12 cellular contexts compared by ENCODE assay signal in genomic region chr9:104232781-104233341, GRCh38.
A peak's percentile ranks its signal among the peaks of the same experiment; 100 is the strongest.
DNase-seq lines count a peak whose midpoint lies in the region; ATAC-seq and TF ChIP-seq lines count a peak whose summit lies in the region.
"Had no signal": no experiment of that assay in that cellular context is flagged by ENCODE, and none has a peak within 500 bp of the region (broad histone marks: within the 10 kb centered on the region; RNA-seq: fewer than 3 reads in every experiment).

No MANE protein-coding gene starts in this region.

- H3K4me1 Mint-ChIP-seq in endodermal cell, result no peaks in the 10 kb centered on the region

- no peaks in the 10 kb centered on the region for H3K9me3 ChIP-seq in SJCRH30 (replicated peaks)
- peaks cover 11% of the 10 kb centered on the region for H3K9me3 ChIP-seq in endodermal cell (ENCODE audit: control insufficient read depth, low read length)
- H3K9me3 ChIP-seq in osteoblast (ENCODE audit: low read depth, low read length), result peaks cover 2% of the 10 kb centered on the region
- H3K9me3 ChIP-seq in ovary, result no peaks in the 10 kb centered on the region

- TF ChIP-seq CTCF in endodermal cell (conservative IDR thresholded peaks at IDR 0.05) (no peak), osteoblast (IDR thresholded peaks at IDR 0.05; ENCODE audit: extremely low read depth, low read depth, low read length) (no peak), ovary (IDR thresholded peaks at IDR 0.05) (no peak)

- TF ChIP-seq EP300 in ovary (IDR thresholded peaks at IDR 0.05), result no peak

- no peaks in the 10 kb centered on the region for H3K36me3 ChIP-seq in SJCRH30
- no peaks in the 10 kb centered on the region for H3K36me3 ChIP-seq in endodermal cell (ENCODE audit: control insufficient read depth, insufficient read depth, low read length)
- no peaks in the 10 kb centered on the region for H3K36me3 ChIP-seq in osteoblast (ENCODE audit: insufficient read depth, low read length)
- no peaks in the 10 kb centered on the region for H3K36me3 ChIP-seq in ovary
- H3K36me3 ChIP-seq: WERI-Rb-1 had no signal

- H3K36me3 Mint-ChIP-seq in endodermal cell (ENCODE audit: low read depth), result no peaks in the 10 kb centered on the region

- no peaks in the 10 kb centered on the region for H4K20me1 ChIP-seq in osteoblast (ENCODE audit: insufficient read depth, low read length)
- H4K20me1 ChIP-seq: BLaER1 treated with 17β-estradiol and CSF1 and Interleukin-3, amounts not matched to agents 10 nM and 100 nM had no signal

- no peaks in the 10 kb centered on the region for H3K27me3 Mint-ChIP-seq in endodermal cell (ENCODE audit: insufficient read depth)

- H3K4me3 ChIP-seq in SJCRH30 (no peak overlapping the region), endodermal cell (ENCODE audit: low read length) (peak overlapping the region; percentile 12), osteoblast (ENCODE audit: insufficient read depth, low read length) (no peak overlapping the region), ovary (no peak overlapping the region)
- H3K4me3 ChIP-seq: BLaER1 treated with 17β-estradiol and CSF1 and Interleukin-3, amounts not matched to agents 10 nM and 100 nM had no signal

- ATAC-seq in HG03571 (IDR thresholded peaks at IDR 0.05; ENCODE audit: unreplicated experiment) (no peak), sciatic nerve (no peak), GM19351 (IDR thresholded peaks at IDR 0.05; ENCODE audit: unreplicated experiment) (no peak)

- H3K79me2 ChIP-seq in osteoblast (ENCODE audit: insufficient read depth, low read length), result no peaks in the 10 kb centered on the region

- no peaks in the 10 kb centered on the region for H3K27me3 ChIP-seq in SJCRH30
- no peaks in the 10 kb centered on the region for H3K27me3 ChIP-seq in endodermal cell (ENCODE audit: control insufficient read depth, insufficient read depth, low read length, poor library complexity, severe bottlenecking)
- H3K27me3 ChIP-seq in osteoblast (ENCODE audit: insufficient read depth, low read length), result no peaks in the 10 kb centered on the region
- no peaks in the 10 kb centered on the region for H3K27me3 ChIP-seq in ovary
- H3K27me3 ChIP-seq: BLaER1 treated with 17β-estradiol and CSF1 and Interleukin-3, amounts not matched to agents 10 nM and 100 nM had no signal

- no peak for TF ChIP-seq POLR2A in ovary (IDR thresholded peaks at IDR 0.05)

- intact Hi-C loops in sciatic nerve (cut with DNase I), result no loop called here
- intact Hi-C loops in ovary (cut with DNase I), result no loop called here

- H3K27ac ChIP-seq in SJCRH30 (peak overlapping the region; percentile 18), endodermal cell (ENCODE audit: low read depth, low read length) (no peak overlapping the region), osteoblast (ENCODE audit: low read depth, low read length) (peak overlapping the region; percentile 59), ovary (no peak overlapping the region)
- H3K27ac ChIP-seq: WERI-Rb-1 had no signal

- H3K4me1 ChIP-seq in SJCRH30 (peaks cover 14% of the 10 kb centered on the region), endodermal cell (ENCODE audit: control insufficient read depth, insufficient read depth, low read length) (no peaks in the 10 kb centered on the region), osteoblast (ENCODE audit: insufficient read depth, low read length) (peaks cover 6% of the 10 kb centered on the region), ovary (ENCODE audit: insufficient read depth) (no peaks in the 10 kb centered on the region)

- DNase-seq in EL (peak; percentile 51), SJCRH30 (peak; percentile 29 to 67), endodermal cell (no peak), osteoblast (ENCODE audit: insufficient read length, low spot score, missing footprints) (peak; percentile 71), sciatic nerve (ENCODE audit: low spot score) (no peak), ovary (no peak)
- DNase-seq: activated CD8-positive, alpha-beta memory T cell treated with anti-CD3 and anti-CD28 coated beads, Interleukin-2, amount 50 U/mL, for 4 hours; NCI-H2081 treated with DMSO at 0.1 percent for 48 hours; WERI-Rb-1 had no signal

- H3K9me3 Mint-ChIP-seq in endodermal cell, result peaks cover 13% of the 10 kb centered on the region

- H3K4me2 ChIP-seq in osteoblast (ENCODE audit: insufficient read depth, low read length), result no peak overlapping the region

- H3K9ac ChIP-seq in endodermal cell (ENCODE audit: extremely low read depth, low read length, poor library complexity, severe bottlenecking), result no peak overlapping the region

- H2AFZ ChIP-seq in osteoblast (ENCODE audit: low read length), result peak overlapping the region; percentile 6

- no peak overlapping the region for H3K4me3 Mint-ChIP-seq in endodermal cell

- no peak overlapping the region for H3K27ac Mint-ChIP-seq in endodermal cell

Comparison
In these comparisons a context has a peak if more than half of its experiments do, and no peak if none do; other contexts are left out.
1. DNase-seq: peak in EL (single experiment), SJCRH30 (2 of 2) and osteoblast (single experiment); none in endodermal cell (single experiment), sciatic nerve (single experiment) and ovary (0 of 5).
2. H3K27ac ChIP-seq: peak in SJCRH30 (single experiment) and osteoblast (single experiment); none in endodermal cell (single experiment) and ovary (0 of 2).